Comparison of ENCODE assay signal across 10 cellular contexts in genomic region chr1:193569696-193570269, GRCh38.
A peak's percentile ranks its signal among the peaks of the same experiment; 100 is the strongest.
DNase-seq lines count a peak whose midpoint lies in the region; FAIRE-seq and TF ChIP-seq lines count a peak whose summit lies in the region.
"Had no signal": no experiment of that assay in that cellular context is flagged by ENCODE, and none has a peak within 500 bp of the region (broad histone marks: within the 10 kb centered on the region; RNA-seq: fewer than 3 reads in every experiment).

No MANE protein-coding gene starts in this region.

- intact Hi-C loops in activated CD4-positive, alpha-beta T cell treated with anti-CD3 and anti-CD28 coated beads, Interleukin-2, amount 10 ng/mL, durations not matched to agents 24 days and 14 days (cut with micrococcal nuclease), result loop anchor here (1.0 kb wide), 4 partner anchors 11 to 157 kb away; no protein-coding TSS in a partner anchor
- intact Hi-C loops in tibial artery (cut with DNase I; ENCODE audit: low total_unique reads), result no loop called here

- H3K9me3 ChIP-seq in small intestine (ENCODE audit: control insufficient read depth, low read depth) (no peaks in the 10 kb centered on the region), tibial artery (no peaks in the 10 kb centered on the region)
- H3K9me3 ChIP-seq: A549 had no signal

- no peak for FAIRE-seq in small intestine (lab: Jason Lieb, UNC)
- FAIRE-seq: A549 had no signal

- peak; percentile 78 for DNase-seq in activated CD4-positive, alpha-beta T cell treated with anti-CD3 and anti-CD28 coated beads, Interleukin-2, amount 10 ng/mL, durations not matched to agents 24 days and 14 days
- no peak for DNase-seq in activated CD4-positive, alpha-beta T cell treated with anti-CD3 and anti-CD28 coated beads, Interleukin-2, amount 50 U/mL, for 1 hour
- no peak for DNase-seq in HL-60 (ENCODE audit: low read depth in 1 of 2, low spot score in 1 of 2)
- peak; percentile 63 for DNase-seq in central memory CD4-positive, alpha-beta T cell
- peak; percentile 48 for DNase-seq in small intestine
- no peak for DNase-seq in tibial artery
- no peak for DNase-seq in NCI-H1105 (lab: John Stamatoyannopoulos, UW)
- DNase-seq in NCI-H2196 treated with DMSO at 0.1 percent for 48 hours (lab: John Stamatoyannopoulos, UW; ENCODE audit: unreplicated experiment), result no peak
- DNase-seq: NCI-H526 had no signal

- H3K4me3 Mint-ChIP-seq in activated CD4-positive, alpha-beta T cell treated with anti-CD3 and anti-CD28 coated beads, Interleukin-2, amount 10 ng/mL, durations not matched to agents 24 days and 14 days, result peak overlapping the region; percentile 4

- H3K4me1 Mint-ChIP-seq in activated CD4-positive, alpha-beta T cell treated with anti-CD3 and anti-CD28 coated beads, Interleukin-2, amount 10 ng/mL, durations not matched to agents 24 days and 14 days, result peaks cover 20% of the 10 kb centered on the region

- H3K4me1 ChIP-seq in small intestine (ENCODE audit: control insufficient read depth in 2 of 2, insufficient read depth in 1 of 2, low read depth in 1 of 2, low read length in 1 of 2) (no peaks in the 10 kb centered on the region), tibial artery (no peaks in the 10 kb centered on the region)
- H3K4me1 ChIP-seq: A549 had no signal

- no peaks in the 10 kb centered on the region for H3K36me3 ChIP-seq in small intestine (ENCODE audit: control insufficient read depth in 2 of 2, insufficient read depth in 2 of 2, low read length in 2 of 2)
- no peaks in the 10 kb centered on the region for H3K36me3 ChIP-seq in tibial artery

- H3K9me3 Mint-ChIP-seq in activated CD4-positive, alpha-beta T cell treated with anti-CD3 and anti-CD28 coated beads, Interleukin-2, amount 10 ng/mL, durations not matched to agents 24 days and 14 days, result peaks cover 20% of the 10 kb centered on the region

- H3K4me3 ChIP-seq in HL-60 (replicated peaks; ENCODE audit: insufficient read depth, low read length), result no peak overlapping the region
- H3K4me3 ChIP-seq in small intestine (ENCODE audit: low read depth in 1 of 2, low read length in 2 of 2), result no peak overlapping the region
- H3K4me3 ChIP-seq in tibial artery, result no peak overlapping the region
- H3K4me3 ChIP-seq: A549 had no signal

- H3K27ac ChIP-seq in HL-60 (replicated peaks) (0 out of 2 replicates have a peak overlapping the region, but pooled peaks have one; percentile 3), small intestine (ENCODE audit: low read depth in 1 of 2, low read length in 1 of 2) (peak overlapping the region in 1 of 2 donors; percentile 11), tibial artery (no peak overlapping the region)
- H3K27ac ChIP-seq: A549 had no signal

- peaks cover 22% of the 10 kb centered on the region for H3K36me3 Mint-ChIP-seq in activated CD4-positive, alpha-beta T cell treated with anti-CD3 and anti-CD28 coated beads, Interleukin-2, amount 10 ng/mL, durations not matched to agents 24 days and 14 days (ENCODE audit: low read depth)

- peak overlapping the region; percentile 84 for H3K27ac Mint-ChIP-seq in activated CD4-positive, alpha-beta T cell treated with anti-CD3 and anti-CD28 coated beads, Interleukin-2, amount 10 ng/mL, durations not matched to agents 24 days and 14 days

- TF ChIP-seq CTCF in HL-60 (IDR thresholded peaks at IDR 0.05; ENCODE audit: insufficient read depth, low read length), result no peak
- TF ChIP-seq CTCF in tibial artery (IDR thresholded peaks at IDR 0.05), result no peak

- no peaks in the 10 kb centered on the region for H3K27me3 Mint-ChIP-seq in activated CD4-positive, alpha-beta T cell treated with anti-CD3 and anti-CD28 coated beads, Interleukin-2, amount 10 ng/mL, durations not matched to agents 24 days and 14 days

- H3K27me3 ChIP-seq in HL-60 (ENCODE audit: insufficient read depth, poor library complexity, severe bottlenecking), result no peaks in the 10 kb centered on the region
- no peaks in the 10 kb centered on the region for H3K27me3 ChIP-seq in small intestine (ENCODE audit: control insufficient read depth in 2 of 2, insufficient read depth in 2 of 2, low read length in 2 of 2)
- H3K27me3 ChIP-seq in tibial artery, result no peaks in the 10 kb centered on the region

Comparison
In these comparisons a context has a peak if more than half of its experiments do, and no peak if none do; other contexts are left out.
1. DNase-seq: peak in activated CD4-positive, alpha-beta T cell treated with anti-CD3 and anti-CD28 coated beads, Interleukin-2, amount 10 ng/mL, durations not matched to agents 24 days and 14 days (single experiment), central memory CD4-positive, alpha-beta T cell (single experiment) and small intestine (single experiment); none in activated CD4-positive, alpha-beta T cell treated with anti-CD3 and anti-CD28 coated beads, Interleukin-2, amount 50 U/mL, for 1 hour (single experiment), HL-60 (0 of 2), tibial artery (0 of 2), NCI-H1105 (single experiment) and NCI-H2196 treated with DMSO at 0.1 percent for 48 hours (single experiment).